In the genomic region with DNA sequence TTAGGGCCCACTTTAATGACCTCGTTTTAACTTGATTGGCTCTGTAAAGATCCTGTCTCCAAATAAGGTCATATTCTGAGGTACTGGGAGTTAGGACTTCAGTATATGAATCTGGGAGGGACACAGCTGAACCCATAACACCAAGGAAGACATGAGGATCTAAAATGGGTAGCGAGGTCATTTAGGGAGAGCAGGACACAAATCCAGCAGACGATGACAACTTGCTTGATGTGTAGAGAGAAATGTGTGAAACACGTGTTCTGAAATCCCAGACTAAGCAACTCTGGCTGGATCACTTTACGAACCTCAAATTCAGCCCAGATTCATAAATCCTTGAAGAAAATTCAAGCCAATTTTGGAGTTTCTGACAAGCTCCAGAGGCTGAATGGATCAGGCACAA, we compare ENCODE assay signal across 29 cellular contexts.
DNase-seq lines count a peak whose midpoint lies in the region; ATAC-seq, FAIRE-seq and TF ChIP-seq lines count a peak whose summit lies in the region.
"Had no signal": no experiment of that assay in that cellular context is flagged by ENCODE, and none has a peak within 500 bp of the region (broad histone marks: within the 10 kb centered on the region; RNA-seq: fewer than 3 reads in every experiment).

No MANE protein-coding gene starts in this region.

- no TSS peak for BruUV-seq in K562 (replicated peaks; lab: Mats Ljungman, UMichigan)

- FAIRE-seq in K562 (lab: Jason Lieb, UNC): peak; percentile 32
- FAIRE-seq: A204.1, GM12878, GM12892, GM18507, GM19239 had no signal

- H3F3A ChIP-seq in GM23338 (replicated peaks; ENCODE audit: low read depth): no peaks in the 10 kb centered on the region

- no peak overlapping the region for H3K4ac ChIP-seq in H9 (ENCODE audit: low read depth, low read length)

- WGBS in H9 (ENCODE audit: extremely low coverage, insufficient read length, low lambda C conversion rate): no CpG with 5 or more reads among the region's 5 CpGs
- 0% methylated on average over 5 of the region's 5 CpGs for WGBS in K562 (ENCODE audit: insufficient coverage, low coverage, missing lambda C conversion rate)
- 87% methylated on average over 5 of the region's 5 CpGs for WGBS in hepatocyte (ENCODE audit: low lambda C conversion rate, missing lambda C conversion rate)

- no peak overlapping the region for H4K91ac ChIP-seq in H9 (ENCODE audit: insufficient read length, low read depth, low read length)

- H4K20me1 ChIP-seq in GM23338 (replicated peaks; ENCODE audit: insufficient read depth) (no peaks in the 10 kb centered on the region), H9 (ENCODE audit: control insufficient read depth, insufficient read depth, insufficient read length) (no peaks in the 10 kb centered on the region), K562 (replicated peaks; ENCODE audit: control insufficient read depth, insufficient read depth, low read length) (no peaks in the 10 kb centered on the region), hepatocyte (ENCODE audit: insufficient read depth, poor library complexity, severe bottlenecking) (no peaks in the 10 kb centered on the region)
- H4K20me1 ChIP-seq: BLaER1 had no signal

- H2AK5ac ChIP-seq in H9 (ENCODE audit: insufficient read length, low read length): no peak overlapping the region

- H3K4me3 ChIP-seq in GM23338 (no peak overlapping the region), K562 (no peak overlapping the region), hepatocyte (no peak overlapping the region)
- H3K4me3 ChIP-seq: BLaER1, GM12878 had no signal

- H3K18ac ChIP-seq in H9 (ENCODE audit: insufficient read length, low read depth, low read length): no peak overlapping the region

- DNase-seq in GM23338 (ENCODE audit: low spot score) (no peak), H9 (no peak), SK-N-DZ (ENCODE audit: low spot score) (peak; percentile 28), K562 (ENCODE audit: extremely low read depth in 1 of 4, low spot score in 3 of 4) (no peak), hepatocyte (ENCODE audit: low spot score) (no peak), SKM-1 (lab: John Stamatoyannopoulos, UW; ENCODE audit: unreplicated experiment) (no peak)
- no peak for DNase-seq in stimulated activated CD4-positive, alpha-beta T cell treated with anti-CD3 and anti-CD28 coated beads, Interleukin-4, amount 100 ng/mL, for 1 hour
- DNase-seq in activated CD4-positive, alpha-beta T cell treated with anti-CD3 and anti-CD28 coated beads for 36 hours: no peak
- DNase-seq: 8988T; ACHN; BE2C; C1 segment of cervical spinal cord; CD4-positive, alpha-beta memory T cell; CD4-positive, CD25-positive, alpha-beta regulatory T cell; CD8-positive, alpha-beta memory T cell; COR-L47; DMS153; DMS53; DMS79; DND-41; EL; GDM1 had no signal

- no peaks in the 10 kb centered on the region for H3K79me2 ChIP-seq in GM23338 (replicated peaks; ENCODE audit: insufficient read depth)
- H3K79me2 ChIP-seq in H9 (ENCODE audit: insufficient read depth, low read length): no peaks in the 10 kb centered on the region
- no peaks in the 10 kb centered on the region for H3K79me2 ChIP-seq in K562 (ENCODE audit: control insufficient read depth, insufficient read depth, low read length)
- H3K79me2 ChIP-seq in hepatocyte: no peaks in the 10 kb centered on the region

- in situ Hi-C loops in K562 (cut with MboI): no loop called here

- ATAC-seq in GM23338 (no peak), K562 (no peak)
- no peak for ATAC-seq in activated CD4-positive, alpha-beta T cell treated with anti-CD3 and anti-CD28 coated beads for 36 hours
- ATAC-seq: GM12878 had no signal

- H3K36me3 Mint-ChIP-seq in GM23338 (ENCODE audit: low read depth) (no peaks in the 10 kb centered on the region), H9 (ENCODE audit: insufficient read depth in 1 of 3, low read depth in 3 of 3) (no peaks in the 10 kb centered on the region)
- no peaks in the 10 kb centered on the region for H3K36me3 Mint-ChIP-seq in activated CD4-positive, alpha-beta T cell treated with anti-CD3 and anti-CD28 coated beads for 36 hours (ENCODE audit: low read depth)
- H3K36me3 Mint-ChIP-seq: CD14-positive monocyte; CD4-positive, alpha-beta memory T cell had no signal

- intact Hi-C loops in K562 (cut with micrococcal nuclease): loop anchor here (10.0 kb wide), 1 partner anchor 315 kb away; a partner anchor contains a TSS
- intact Hi-C loops in activated CD4-positive, alpha-beta T cell treated with anti-CD3 and anti-CD28 coated beads for 36 hours (cut with DNase I, micrococcal nuclease): no loop called here

- H3K4me1 ChIP-seq in GM23338 (ENCODE audit: insufficient read depth) (no peaks in the 10 kb centered on the region), H9 (ENCODE audit: insufficient read depth, low read length) (no peaks in the 10 kb centered on the region), K562 (replicated peaks in 1 of 2; ENCODE audit: control insufficient read depth in 2 of 2, insufficient read depth in 2 of 2, low read length in 2 of 2) (peaks cover 0 to 4% of the 10 kb centered on the region in 2 experiments; a peak in 1 of 5 replicates), hepatocyte (ENCODE audit: insufficient read depth) (no peaks in the 10 kb centered on the region)
- H3K4me1 ChIP-seq: BLaER1 had no signal

- peak overlapping the region; percentile 18 for H4K8ac ChIP-seq in H9 (replicated peaks; ENCODE audit: insufficient read length, low read depth, low read length)

- H3K9me3 Mint-ChIP-seq in GM23338: no peaks in the 10 kb centered on the region; the same call in 2 of the 3 replicates
- H3K9me3 Mint-ChIP-seq in H9: no peaks in the 10 kb centered on the region
- no peaks in the 10 kb centered on the region for H3K9me3 Mint-ChIP-seq in activated CD4-positive, alpha-beta T cell treated with anti-CD3 and anti-CD28 coated beads for 36 hours (ENCODE audit: low read depth)
- H3K9me3 Mint-ChIP-seq: CD8-positive, alpha-beta memory T cell had no signal

- no peak for TF ChIP-seq POLR2A in K562 (conservative IDR thresholded peaks at IDR 0.05)

- H2BK12ac ChIP-seq in H9 (ENCODE audit: insufficient read length, low read depth, low read length): no peak overlapping the region

- H3K9me2 ChIP-seq in GM23338 (ENCODE audit: insufficient read depth) (0 out of 2 replicates have a peak, but pooled peaks cover 7% of the 10 kb centered on the region), hepatocyte (replicated peaks; ENCODE audit: insufficient read depth) (no peaks in the 10 kb centered on the region)

- no peaks in the 10 kb centered on the region for H3K23me2 ChIP-seq in H9 (ENCODE audit: insufficient read length, low read depth, low read length, poor library complexity, severe bottlenecking)

- H3K4me1 Mint-ChIP-seq in GM23338 (no peaks in the 10 kb centered on the region; the same call in 2 of the 3 replicates), H9 (peaks cover 2% of the 10 kb centered on the region in 2 experiments; a peak in 2 of 4 replicates)
- H3K4me1 Mint-ChIP-seq in activated CD4-positive, alpha-beta T cell treated with anti-CD3 and anti-CD28 coated beads for 36 hours: no peaks in the 10 kb centered on the region
- H3K4me1 Mint-ChIP-seq: CD14-positive monocyte; CD4-positive, alpha-beta memory T cell; CD8-positive, alpha-beta memory T cell had no signal

- H3K27me3 ChIP-seq in GM23338 (ENCODE audit: insufficient read depth) (no peaks in the 10 kb centered on the region), H9 (ENCODE audit: insufficient read depth, low read length) (no peaks in the 10 kb centered on the region), K562 (ENCODE audit: control insufficient read depth in 2 of 2, insufficient read depth in 2 of 2, low read length in 2 of 2) (peaks cover 16 to 20% of the 10 kb centered on the region in 2 experiments; a peak in 3 of 5 replicates), hepatocyte (no peaks in the 10 kb centered on the region)
- H3K27me3 ChIP-seq: BE2C, BLaER1 had no signal

- H3K4me3 Mint-ChIP-seq in GM23338: no peak overlapping the region
- H3K4me3 Mint-ChIP-seq in H9: no peak overlapping the region
- H3K4me3 Mint-ChIP-seq in activated CD4-positive, alpha-beta T cell treated with anti-CD3 and anti-CD28 coated beads for 36 hours: no peak overlapping the region
- H3K4me3 Mint-ChIP-seq: CD14-positive monocyte; CD4-positive, alpha-beta memory T cell; CD4-positive, CD25-positive, alpha-beta regulatory T cell; CD8-positive, alpha-beta memory T cell had no signal

- H4K5ac ChIP-seq in H9 (ENCODE audit: insufficient read length, low read depth, low read length): no peak overlapping the region

- H2AFZ ChIP-seq in GM23338 (peak overlapping the region; percentile 69; the same call in 1 of the 2 replicates), H9 (ENCODE audit: low read length) (no peak overlapping the region), K562 (ENCODE audit: low read depth, low read length) (no peak overlapping the region), hepatocyte (no peak overlapping the region)

- H3K27ac Mint-ChIP-seq in GM23338 (no peak overlapping the region), H9 (no peak overlapping the region)
- no peak overlapping the region for H3K27ac Mint-ChIP-seq in activated CD4-positive, alpha-beta T cell treated with anti-CD3 and anti-CD28 coated beads for 36 hours
- H3K27ac Mint-ChIP-seq: CD14-positive monocyte; CD4-positive, alpha-beta memory T cell; CD4-positive, CD25-positive, alpha-beta regulatory T cell; CD8-positive, alpha-beta memory T cell had no signal

- no peak overlapping the region for H2BK5ac ChIP-seq in H9 (ENCODE audit: insufficient read length, low read length)

- no peaks in the 10 kb centered on the region for H3K36me3 ChIP-seq in GM23338 (ENCODE audit: insufficient read depth)
- H3K36me3 ChIP-seq in K562 (ENCODE audit: control insufficient read depth, insufficient read depth, low read length): no peaks in the 10 kb centered on the region
- H3K36me3 ChIP-seq in hepatocyte (replicated peaks; ENCODE audit: insufficient read depth, low read depth): no peaks in the 10 kb centered on the region
- H3K36me3 ChIP-seq: BE2C, BLaER1 had no signal

- no peaks in the 10 kb centered on the region for H3K9me1 ChIP-seq in K562 (ENCODE audit: control insufficient read depth, insufficient read depth, low read length)

- no peak for TF ChIP-seq EP300 in K562 (IDR thresholded peaks at IDR 0.05; ENCODE audit: low read length)

- no peak overlapping the region for H3K56ac ChIP-seq in H9 (ENCODE audit: insufficient read length, low read depth, low read length)

- H3T11ph ChIP-seq in H9 (ENCODE audit: low read length): no peak overlapping the region

- H3K27me3 Mint-ChIP-seq in GM23338 (ENCODE audit: insufficient read depth, low read depth, poor library complexity): peaks cover 3% of the 10 kb centered on the region
- H3K27me3 Mint-ChIP-seq in H9 (ENCODE audit: low read depth): no peaks in the 10 kb centered on the region
- H3K27me3 Mint-ChIP-seq in activated CD4-positive, alpha-beta T cell treated with anti-CD3 and anti-CD28 coated beads for 36 hours: peaks cover 10% of the 10 kb centered on the region

- TF ChIP-seq RAD21 in K562 (CRISPR knock-in tag; conservative IDR thresholded peaks at IDR 0.05 in 1 of 2, IDR thresholded peaks at IDR 0.05 in 1 of 2): no peak

- no peaks in the 10 kb centered on the region for H3K9me3 ChIP-seq in H9 (ENCODE audit: control insufficient read depth, low read depth, low read length)
- no peaks in the 10 kb centered on the region for H3K9me3 ChIP-seq in K562 (replicated peaks; ENCODE audit: control insufficient read depth, insufficient read depth, low read depth, low read length)
- no peaks in the 10 kb centered on the region for H3K9me3 ChIP-seq in hepatocyte (ENCODE audit: low read depth)
- H3K9me3 ChIP-seq: BE2C, BLaER1 had no signal

- no peaks in the 10 kb centered on the region for H3K79me1 ChIP-seq in H9 (ENCODE audit: insufficient read depth, low read depth, low read length, poor library complexity, severe bottlenecking)

- H3K4me2 ChIP-seq in GM23338 (no peak overlapping the region), H9 (ENCODE audit: insufficient read depth, insufficient read length, low read length) (no peak overlapping the region), K562 (ENCODE audit: insufficient read depth, low read length) (no peak overlapping the region), hepatocyte (no peak overlapping the region)
- H3K4me2 ChIP-seq: BLaER1 had no signal

- no peak overlapping the region for H2BK20ac ChIP-seq in H9 (ENCODE audit: low read depth, low read length, poor library complexity, severe bottlenecking)

- H2BK120ac ChIP-seq in H9 (ENCODE audit: low read depth, low read length, poor library complexity, severe bottlenecking): no peak overlapping the region

- H3K23ac ChIP-seq in H9 (ENCODE audit: insufficient read length, low read depth, low read length): no peak overlapping the region

- no peak overlapping the region for H3K9ac ChIP-seq in H9 (ENCODE audit: extremely low read depth, insufficient read length, low read length)
- no peak overlapping the region for H3K9ac ChIP-seq in K562 (ENCODE audit: insufficient read depth in 1 of 2, low read depth in 2 of 2, low read length in 2 of 2)
- H3K9ac ChIP-seq: BLaER1 had no signal

- H3K14ac ChIP-seq in H9 (ENCODE audit: insufficient read depth, low read length): no peak overlapping the region

- no peak for TF ChIP-seq CTCF in GM23338 (conservative IDR thresholded peaks at IDR 0.05; ENCODE audit: low read depth in 2 of 2)
- TF ChIP-seq CTCF in H9 (conservative IDR thresholded peaks at IDR 0.05): no peak
- no peak for TF ChIP-seq CTCF in K562 (IDR thresholded peaks at IDR 0.05 in 2 of 3, conservative IDR thresholded peaks at IDR 0.05 in 1 of 3; ENCODE audit: insufficient read depth in 2 of 3, low read depth in 1 of 3, low read length in 3 of 3)
- no peak for TF ChIP-seq CTCF in hepatocyte (IDR thresholded peaks at IDR 0.05; ENCODE audit: poor library complexity)

- POLR2A ChIA-PET in K562 (lab: Yijun Ruan, JAX): interaction anchor here (0.6 kb wide), 1 partner anchor 9 kb away, joined by 4 read pairs; no protein-coding TSS in a partner anchor
- POLR2A ChIA-PET in activated CD4-positive, alpha-beta T cell treated with anti-CD3 and anti-CD28 coated beads for 36 hours (lab: Charles Lee): no interaction called here

- H3K27ac ChIP-seq in GM23338 (ENCODE audit: low read depth) (no peak overlapping the region), H9 (ENCODE audit: insufficient read length, low read depth, low read length) (no peak overlapping the region), K562 (ENCODE audit: extremely low read depth, low read depth, low read length) (no peak overlapping the region), hepatocyte (no peak overlapping the region)
- H3K27ac ChIP-seq: BLaER1 had no signal

- no peak overlapping the region for H2BK15ac ChIP-seq in H9 (ENCODE audit: low read depth, low read length)

- CTCF ChIA-PET in K562 (lab: Yijun Ruan, JAX; ENCODE audit: low intra/inter-chr PET ratio): no interaction called here
- CTCF ChIA-PET in activated CD4-positive, alpha-beta T cell treated with anti-CD3 and anti-CD28 coated beads for 36 hours (lab: Charles Lee): interaction anchor here (0.9 kb wide), 1 partner anchor 10 kb away, joined by 3 read pairs; no protein-coding TSS in a partner anchor
